ENCODE assay signal across 7 cellular contexts in genomic region chr13:51676739-51677138, GRCh38.
"Had no signal": no experiment of that assay in that cellular context is flagged by ENCODE, and none has a peak within 500 bp of the region (broad histone marks: within the 10 kb centered on the region; RNA-seq: fewer than 3 reads in every experiment).

No MANE protein-coding gene starts in this region.

- FAIRE-seq: H1, H54, HTR-8/SVneo had no signal

- H3K4me2 ChIP-seq: GM23338 had no signal

- H3K4me3 ChIP-seq: GM23338 had no signal

- H2AFZ ChIP-seq: GM23338 had no signal

- DNase-seq: H9, HCEC 1CT, KBM-7 had no signal
